ENCODE assay signal across 27 cellular contexts in the genomic region with DNA sequence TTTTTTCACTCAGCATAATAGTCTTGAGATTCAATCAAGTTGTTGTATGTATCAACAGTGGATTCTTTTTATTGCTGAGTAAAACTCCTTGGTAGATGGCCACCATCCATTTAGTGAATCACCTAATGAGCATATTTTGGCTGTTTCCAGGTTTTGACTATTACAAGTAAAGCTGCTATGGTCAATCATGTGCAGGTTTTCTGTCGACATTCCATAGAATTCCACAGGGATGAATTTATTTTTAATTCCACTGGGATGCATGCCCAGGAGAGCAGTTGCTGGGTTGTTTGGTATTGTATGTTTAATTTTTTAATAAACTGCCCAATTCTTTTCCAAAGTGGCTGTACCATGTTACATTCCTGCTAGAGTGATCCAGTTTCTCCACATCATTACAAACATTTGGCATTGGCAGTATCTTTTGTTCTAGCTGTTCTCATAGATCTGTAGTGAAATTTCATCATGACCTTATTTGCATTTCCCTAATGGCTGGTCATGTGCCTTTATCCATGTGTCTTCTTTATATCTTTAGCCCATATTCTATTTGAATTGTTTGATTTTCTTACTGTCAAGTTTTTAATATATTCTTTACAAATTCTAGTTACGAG. TPM values are rescaled to one million over a fixed set of nuclear protein-coding genes. Genes with fewer than 3 reads are reported as not detected.
DNase-seq lines count a peak whose midpoint lies in the region; FAIRE-seq and TF ChIP-seq lines count a peak whose summit lies in the region.
"Had no signal": no experiment of that assay in that cellular context is flagged by ENCODE, and none has a peak within 500 bp of the region (broad histone marks: within the 10 kb centered on the region; RNA-seq: fewer than 3 reads in every experiment).

No MANE protein-coding gene starts in this region.

- no peaks in the 10 kb centered on the region for H3K4me1 ChIP-seq in astrocyte (ENCODE audit: insufficient read depth, low read length)

- no peaks in the 10 kb centered on the region for H3K36me3 ChIP-seq in astrocyte (ENCODE audit: insufficient read depth, low read length)
- H3K36me3 ChIP-seq: heart left ventricle had no signal

- H2AFZ ChIP-seq in astrocyte (ENCODE audit: low read depth, low read length) = no peak overlapping the region

- no peaks in the 10 kb centered on the region for H3K9me3 ChIP-seq in astrocyte (ENCODE audit: insufficient read depth, low read depth, low read length)

- H3K27ac Mint-ChIP-seq in astrocyte (ENCODE audit: unreplicated experiment) = no peak overlapping the region
- H3K27ac Mint-ChIP-seq: activated naive CD4-positive, alpha-beta T cell treated with anti-CD3 and anti-CD28 coated beads, Interleukin-2, amount 50 U/mL, for 72 hours; CD4-positive, alpha-beta T cell; naive thymus-derived CD4-positive, alpha-beta T cell had no signal

- no peaks in the 10 kb centered on the region for H3K27me3 ChIP-seq in astrocyte (ENCODE audit: insufficient read depth, low read length)
- H3K27me3 ChIP-seq: heart left ventricle had no signal

- H3K27ac ChIP-seq in astrocyte (ENCODE audit: low read depth, low read length) = no peak overlapping the region
- H3K27ac ChIP-seq: 22Rv1, heart left ventricle, VCaP had no signal

- H3K4me3 Mint-ChIP-seq in astrocyte (ENCODE audit: unreplicated experiment) = no peak overlapping the region
- H3K4me3 Mint-ChIP-seq: activated T-cell treated with anti-CD3 and anti-CD28 coated beads, Interleukin-2, amount 50 U/mL, for 4 hours; CD4-positive, alpha-beta T cell; naive thymus-derived CD4-positive, alpha-beta T cell had no signal

- no peaks in the 10 kb centered on the region for H3K9me3 Mint-ChIP-seq in astrocyte (ENCODE audit: unreplicated experiment)
- H3K9me3 Mint-ChIP-seq: activated T-cell treated with anti-CD3 and anti-CD28 coated beads, Interleukin-2, amount 50 U/mL, for 4 hours; CD4-positive, alpha-beta T cell had no signal

- no peaks in the 10 kb centered on the region for H3K79me2 ChIP-seq in astrocyte (ENCODE audit: insufficient read depth, low read length)

- H3K36me3 Mint-ChIP-seq in astrocyte (ENCODE audit: low read depth, unreplicated experiment) = no peaks in the 10 kb centered on the region
- H3K36me3 Mint-ChIP-seq: activated naive CD4-positive, alpha-beta T cell treated with anti-CD3 and anti-CD28 coated beads, Interleukin-2, amount 50 U/mL, for 72 hours; naive thymus-derived CD4-positive, alpha-beta T cell had no signal

- peaks cover 21% of the 10 kb centered on the region for H3K27me3 Mint-ChIP-seq in astrocyte (ENCODE audit: low read depth, unreplicated experiment)

- no peak overlapping the region for H3K4me2 ChIP-seq in astrocyte (ENCODE audit: low read length)

- H4K20me1 ChIP-seq in astrocyte (ENCODE audit: insufficient read depth, low read length) = no peaks in the 10 kb centered on the region

- TF ChIP-seq CTCF in astrocyte (IDR thresholded peaks at IDR 0.05; ENCODE audit: insufficient read depth, low read depth, low read length) = no peak

- peak; percentile 84 for FAIRE-seq in astrocyte (lab: Jason Lieb, UNC)
- FAIRE-seq in urothelium cell line (lab: Jason Lieb, UNC) = no peak
- FAIRE-seq: bronchial epithelial cell, islet of Langerhans, K562 had no signal

- no peak overlapping the region for H3K4me3 ChIP-seq in astrocyte (ENCODE audit: insufficient read depth, low read depth, low read length)
- H3K4me3 ChIP-seq: heart left ventricle, K562, lung had no signal

- H3K4me1 Mint-ChIP-seq in astrocyte (ENCODE audit: low read depth, unreplicated experiment) = no peaks in the 10 kb centered on the region
- H3K4me1 Mint-ChIP-seq: naive thymus-derived CD4-positive, alpha-beta T cell had no signal

- no peak overlapping the region for H3K9ac ChIP-seq in astrocyte (ENCODE audit: low read length)

- DNase-seq in NCI-H446 treated with DMSO at 0.1 percent for 48 hours (lab: John Stamatoyannopoulos, UW) (peak; percentile 0), NCI-H446 (lab: John Stamatoyannopoulos, UW) (no peak), astrocyte (ENCODE audit: low read depth) (peak; percentile 93), kidney tubule cell (ENCODE audit: low spot score) (peak; percentile 13), HT-29 (ENCODE audit: low spot score) (no peak), urothelium cell line (ENCODE audit: low spot score) (no peak), medulla oblongata (ENCODE audit: extremely low spot score) (no peak)
- DNase-seq in activated T-cell treated with anti-CD3 and anti-CD28 coated beads, Interleukin-2, amount 50 U/mL, for 48 hours = no peak
- DNase-seq: activated CD4-positive, alpha-beta T cell treated with anti-CD3 and anti-CD28 coated beads, Interleukin-2, amount 50 U/mL, for 4 hours; activated T-cell treated with anti-CD3 and anti-CD28 coated beads, Interleukin-2, amount 50 U/mL, for 4 hours; CD4-positive, alpha-beta T cell; DMS53; naive thymus-derived CD4-positive, alpha-beta T cell; NCI-H1048; NCI-H2081; NCI-H524 treated with DMSO at 0.1 percent for 48 hours; SHP77; stimulated activated CD8-positive, alpha-beta memory T cell treated with anti-CD3 and anti-CD28 coated beads, Interleukin-4, amount 100 ng/mL, for 48 hours; substantia nigra had no signal

RNA-seq across cellular contexts. Expression of a gene that starts 10.4 kb away (rescaled TPM):
- 24.6 and 35.0 TPM in 2 replicates for total RNA-seq in astrocyte
- total RNA-seq in HT-29 (2014; rRNA removed; shearing (Covaris generic)) = not detected in 2 replicates

Comparison
In these comparisons a context has a peak if more than half of its experiments do, and no peak if none do; other contexts are left out.
1. DNase-seq: peak in NCI-H446 treated with DMSO at 0.1 percent for 48 hours (single experiment), astrocyte (single experiment) and kidney tubule cell (single experiment); none in NCI-H446 (0 of 2), HT-29 (single experiment), urothelium cell line (single experiment), medulla oblongata (single experiment) and activated T-cell treated with anti-CD3 and anti-CD28 coated beads, Interleukin-2, amount 50 U/mL, for 48 hours (0 of 2).
2. RNA of a gene that starts 10.4 kb away (total RNA-seq): 24.6 to 35.0 TPM in astrocyte; not detected in HT-29; every median in the first group is over 10 times any median in the second.